In the genomic region with DNA sequence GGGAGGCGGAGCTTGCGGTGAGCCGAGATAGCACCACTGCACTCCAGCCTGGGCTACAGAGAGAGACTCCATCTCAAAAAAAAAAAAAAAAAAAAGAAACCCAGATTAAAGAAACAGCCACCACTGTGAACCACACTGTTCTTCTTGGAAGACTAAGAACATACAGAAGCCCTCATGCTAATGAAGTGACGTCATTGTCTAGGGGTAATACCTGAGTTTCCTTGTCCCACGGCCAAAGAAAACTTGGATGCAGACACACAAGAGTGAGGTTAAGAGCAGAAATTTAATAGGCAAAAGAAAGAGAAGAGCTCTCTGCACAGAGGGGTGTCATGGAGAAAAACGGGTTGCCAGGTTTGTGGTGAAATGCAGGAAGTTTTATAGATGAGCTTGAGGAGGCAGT, we compare ENCODE assay signal across 8 cellular contexts.
"Had no signal": no experiment of that assay in that cellular context is flagged by ENCODE, and none has a peak within 500 bp of the region (broad histone marks: within the 10 kb centered on the region; RNA-seq: fewer than 3 reads in every experiment).

No MANE protein-coding gene starts in this region.

- FAIRE-seq: HTR-8/SVneo had no signal

- H3K4me1 Mint-ChIP-seq: IgD-negative memory B cell had no signal

- H3K27ac Mint-ChIP-seq: GM23338, IgD-negative memory B cell had no signal

- H3K9ac ChIP-seq: KMS-11 had no signal

- H3K4me3 ChIP-seq: GM23338, HAP-1 had no signal

- H2AFZ ChIP-seq: GM23338 had no signal

- H3K36me3 Mint-ChIP-seq: IgD-negative memory B cell had no signal

- H3K27ac ChIP-seq: KMS-11 had no signal

- H3K4me3 Mint-ChIP-seq: GM23338, IgD-negative memory B cell had no signal

- H3K36me3 ChIP-seq: HAP-1 had no signal

- H3K27me3 Mint-ChIP-seq: IgD-negative memory B cell had no signal

- H3K9me3 ChIP-seq: HAP-1 had no signal

- H3K4me1 ChIP-seq: HAP-1 had no signal

- H3K4me2 ChIP-seq: GM23338, KMS-11 had no signal

- DNase-seq: H7, KBM-7 had no signal

- ATAC-seq: GM23338, HCT116 had no signal
